ENCODE assay signal across 8 cellular contexts in genomic region chr15:75640483-75641175, GRCh38. TPM values are rescaled to one million over a fixed set of nuclear protein-coding genes. Genes with fewer than 3 reads are reported as not detected.
DNase-seq lines count a peak whose midpoint lies in the region; TF ChIP-seq lines count a peak whose summit lies in the region.

No MANE protein-coding gene starts in this region.

- no peaks in the 10 kb centered on the region for H3K27me3 ChIP-seq in H7 (ENCODE audit: control insufficient read depth, insufficient read depth, low read length)

- H3K36me3 ChIP-seq in H7 (replicated peaks; ENCODE audit: control insufficient read depth, insufficient read depth, low read length), result no peaks in the 10 kb centered on the region

- TF ChIP-seq CTCF in LNCAP (IDR thresholded peaks at IDR 0.05), result peak; percentile 38; the same call in 1 of the 2 replicates

- in situ Hi-C loops in SK-MEL-5 (cut with HindIII; ENCODE audit: low pct_unique_long_range_greater_than_20kb, low sequenced_read_pairs), result no loop called here

- H3K4me3 ChIP-seq in H7 (ENCODE audit: insufficient read depth, low read depth, low read length) (peak overlapping the region; percentile 100), iPS-11a (ENCODE audit: low read depth, low read length) (peak overlapping the region; percentile 91), skin epidermis (peak overlapping the region; percentile 57 to 99 (median 84))

- DNase-seq in GDM1 (lab: John Stamatoyannopoulos, UW) (peak; percentile 51), H7 (peak; percentile 52), SK-MEL-5 (ENCODE audit: low read depth, low spot score) (peak; percentile 72), amniotic epithelial cell (ENCODE audit: low read depth) (peak; percentile 55), dedifferentiated amniotic fluid mesenchymal stem cell (ENCODE audit: extremely low spot score) (no peak)

- peak overlapping the region; percentile 34 to 98 (median 94) for H3K27ac ChIP-seq in skin epidermis

RNA-seq across cellular contexts. Expression of gene IMP3, which starts 0.6 kb away (rescaled TPM):
- total RNA-seq in H7 (2014; rRNA removed; shearing (Covaris generic)), result 132 and 168 TPM in 2 replicates
- 102 and 106 TPM in 2 replicates for total RNA-seq in SK-MEL-5 (2014; rRNA removed; shearing (Covaris generic))
- 115 and 135 TPM in 2 replicates for polyA plus RNA-seq in SK-MEL-5 (2015; cell fraction: cytosol; rRNA removed)
- polyA plus RNA-seq in SK-MEL-5 (2015; cell fraction: nucleus; rRNA removed), result 48.7 and 54.9 TPM in 2 replicates

RNA-seq across cellular contexts. Expression of gene SNX33, which starts 7.1 kb away (rescaled TPM):
- total RNA-seq in H7 (2014; rRNA removed; shearing (Covaris generic)), result 13.3 and 14.3 TPM in 2 replicates
- total RNA-seq in SK-MEL-5 (2014; rRNA removed; shearing (Covaris generic)), result 10.5 TPM in 2 replicates
- 7.6 and 13.8 TPM in 2 replicates for polyA plus RNA-seq in SK-MEL-5 (2015; cell fraction: cytosol; rRNA removed)
- polyA plus RNA-seq in SK-MEL-5 (2015; cell fraction: nucleus; rRNA removed), result 13.8 and 14.0 TPM in 2 replicates

RNA-seq across cellular contexts. Expression of gene SNUPN, which starts 15.1 kb away (rescaled TPM):
- 19.2 and 23.4 TPM in 2 replicates for total RNA-seq in H7 (2014; rRNA removed; shearing (Covaris generic))
- 35.4 and 39.2 TPM in 2 replicates for total RNA-seq in SK-MEL-5 (2014; rRNA removed; shearing (Covaris generic))
- polyA plus RNA-seq in SK-MEL-5 (2015; cell fraction: cytosol; rRNA removed), result 29.0 and 29.2 TPM in 2 replicates
- 12.7 and 18.8 TPM in 2 replicates for polyA plus RNA-seq in SK-MEL-5 (2015; cell fraction: nucleus; rRNA removed)
